8 cellular contexts compared by ENCODE assay signal in genomic region chr2:95122197-95122551, GRCh38. TPM values are rescaled to one million over a fixed set of nuclear protein-coding genes. Genes with fewer than 3 reads are reported as not detected.
DNase-seq lines count a peak whose midpoint lies in the region; ATAC-seq and TF ChIP-seq lines count a peak whose summit lies in the region.

No MANE protein-coding gene starts in this region.

- intact Hi-C loops in CD14-positive monocyte (cut with micrococcal nuclease): loop anchor here (2.0 to 5.0 kb wide), 2 partner anchors 43 to 45 kb away; partner anchors contain the start of gene ZNF2 (in 2 of the 2)

- WGBS in endodermal cell (ENCODE audit: insufficient coverage in 1 of 2, insufficient read length in 1 of 2), 2 experiments: 32 to 38% methylated on average over 3 to 5 of the region's 5 CpGs

- DNase-seq in CD14-positive monocyte (ENCODE audit: low spot score) (no peak), endodermal cell (no peak), osteoblast (ENCODE audit: insufficient read length, low spot score, missing footprints) (no peak), NCI-H2081 (lab: John Stamatoyannopoulos, UW) (no peak), AG20443 (ENCODE audit: low spot score) (no peak)
- DNase-seq in stimulated activated CD4-positive, alpha-beta T cell treated with anti-CD3 and anti-CD28 coated beads, Interleukin-2, amount 100 ng/mL, for 24 hours: no peak

- H3F3A ChIP-seq in Loucy (ENCODE audit: low read depth): no peaks in the 10 kb centered on the region

- H3K27me3 ChIP-seq in Loucy (ENCODE audit: insufficient read depth, low read length, poor library complexity, severe bottlenecking) (no peaks in the 10 kb centered on the region), endodermal cell (ENCODE audit: control insufficient read depth, insufficient read depth, low read length, poor library complexity, severe bottlenecking) (no peaks in the 10 kb centered on the region), osteoblast (ENCODE audit: insufficient read depth, low read length) (no peaks in the 10 kb centered on the region)

- H3K4me3 Mint-ChIP-seq in CD14-positive monocyte (peak overlapping the region; percentile 94 to 97), endodermal cell (peak overlapping the region; percentile 95)

- H3K27ac Mint-ChIP-seq in CD14-positive monocyte (peak overlapping the region in 5 of 7 donors; percentile 51 to 95 (median 85)), endodermal cell (peak overlapping the region; percentile 88)

- H3K9me3 ChIP-seq in Loucy (ENCODE audit: insufficient read depth, low read depth, low read length): no peaks in the 10 kb centered on the region
- H3K9me3 ChIP-seq in endodermal cell (ENCODE audit: control insufficient read depth, low read length): no peaks in the 10 kb centered on the region
- no peaks in the 10 kb centered on the region for H3K9me3 ChIP-seq in osteoblast (ENCODE audit: low read depth, low read length)

- peak overlapping the region; percentile 73 for H3K9ac ChIP-seq in Loucy (ENCODE audit: low read depth, low read length, poor library complexity, severe bottlenecking)
- peak overlapping the region; percentile 86 for H3K9ac ChIP-seq in endodermal cell (ENCODE audit: extremely low read depth, low read length, poor library complexity, severe bottlenecking)

- no peaks in the 10 kb centered on the region for H3K9me2 ChIP-seq in Loucy (replicated peaks; ENCODE audit: low read depth, low read length)

- H3K4me1 Mint-ChIP-seq in CD14-positive monocyte (peaks cover 41% of the 10 kb centered on the region), endodermal cell (peaks cover 10% of the 10 kb centered on the region)

- H3K27me3 Mint-ChIP-seq in CD14-positive monocyte (ENCODE audit: low read depth in 3 of 3) (peaks cover 2 to 4% (median 3%) of the 10 kb centered on the region in 3 donors), endodermal cell (ENCODE audit: insufficient read depth) (peaks cover 7% of the 10 kb centered on the region)

- H3K4me3 ChIP-seq in Loucy (ENCODE audit: low read length, poor library complexity, severe bottlenecking) (peak overlapping the region; percentile 96), endodermal cell (ENCODE audit: low read length) (peak overlapping the region; percentile 95), osteoblast (ENCODE audit: insufficient read depth, low read length) (peak overlapping the region; percentile 96)

- H4K20me1 ChIP-seq in Loucy (ENCODE audit: insufficient read depth, low read length, poor library complexity, severe bottlenecking) (peaks cover 26% of the 10 kb centered on the region), osteoblast (ENCODE audit: insufficient read depth, low read length) (peaks cover 20% of the 10 kb centered on the region)

- H2AFZ ChIP-seq in Loucy (ENCODE audit: low read length) (peak overlapping the region; percentile 84), osteoblast (ENCODE audit: low read length) (peak overlapping the region; percentile 96)

- H3K36me3 ChIP-seq in Loucy (ENCODE audit: insufficient read depth, low read length) (0 out of 2 replicates have a peak, but pooled peaks cover 2% of the 10 kb centered on the region), endodermal cell (ENCODE audit: control insufficient read depth, insufficient read depth, low read length) (peaks cover 4% of the 10 kb centered on the region), osteoblast (ENCODE audit: insufficient read depth, low read length) (no peaks in the 10 kb centered on the region)

- TF ChIP-seq CTCF in CD14-positive monocyte (IDR thresholded peaks at IDR 0.05): no peak
- no peak for TF ChIP-seq CTCF in Loucy (conservative IDR thresholded peaks at IDR 0.05; ENCODE audit: low read length)
- no peak for TF ChIP-seq CTCF in endodermal cell (conservative IDR thresholded peaks at IDR 0.05)
- TF ChIP-seq CTCF in osteoblast (IDR thresholded peaks at IDR 0.05; ENCODE audit: extremely low read depth, low read depth, low read length): no peak

- H3K36me3 Mint-ChIP-seq in CD14-positive monocyte (peaks cover 9 to 10% of the 10 kb centered on the region in 2 donors), endodermal cell (ENCODE audit: low read depth) (peaks cover 17% of the 10 kb centered on the region)

- H3K9me3 Mint-ChIP-seq in CD14-positive monocyte (peaks cover 0 to 10% (median 2%) of the 10 kb centered on the region in 7 donors), endodermal cell (no peaks in the 10 kb centered on the region)

- H3K27ac ChIP-seq in endodermal cell (ENCODE audit: low read depth, low read length) (peak overlapping the region; percentile 97), osteoblast (ENCODE audit: low read depth, low read length) (no peak overlapping the region)

- H3K79me2 ChIP-seq in Loucy (ENCODE audit: insufficient read depth, low read length) (peaks cover 36% of the 10 kb centered on the region), osteoblast (ENCODE audit: insufficient read depth, low read length) (peaks cover 40% of the 10 kb centered on the region)

- H3K4me1 ChIP-seq in Loucy (ENCODE audit: insufficient read depth, low read length, poor library complexity, severe bottlenecking) (peaks cover 36% of the 10 kb centered on the region), endodermal cell (ENCODE audit: control insufficient read depth, insufficient read depth, low read length) (no peaks in the 10 kb centered on the region), osteoblast (ENCODE audit: insufficient read depth, low read length) (peaks cover 5% of the 10 kb centered on the region)

- H3K4me2 ChIP-seq in Loucy (ENCODE audit: low read depth, low read length, poor library complexity, severe bottlenecking): peak overlapping the region; percentile 75
- peak overlapping the region; percentile 77 for H3K4me2 ChIP-seq in osteoblast (ENCODE audit: insufficient read depth, low read length)

- ATAC-seq in GM21526 (IDR thresholded peaks at IDR 0.05; ENCODE audit: low FRiP score, unreplicated experiment): peak; percentile 1

RNA-seq across cellular contexts. Expression of gene MRPS5, which starts 0.6 kb away (rescaled TPM):
- polyA plus RNA-seq in CD14-positive monocyte: 10 to 100 TPM; 30.9 to 35.2 TPM
- total RNA-seq in endodermal cell (10 to 100 TPM; 57.9 to 59.0 TPM), osteoblast (27.1 and 29.2 TPM in 2 replicates)
- polyA plus RNA-seq in endodermal cell (2013, experiment 1 of 2): 72.0 TPM
- 61.4 TPM for polyA plus RNA-seq in endodermal cell (2013, experiment 2 of 2)

RNA-seq across cellular contexts. Expression of gene ZNF514, which starts 37.5 kb away (rescaled TPM):
- polyA plus RNA-seq in CD14-positive monocyte: 1 to 10 TPM; 2.8 to 5.7 TPM
- 10 to 100 TPM; 27.8 to 37.1 TPM for total RNA-seq in endodermal cell
- polyA plus RNA-seq in endodermal cell (2013, experiment 1 of 2): 19.8 TPM
- 19.8 TPM for polyA plus RNA-seq in endodermal cell (2013, experiment 2 of 2)
- total RNA-seq in osteoblast: 14.5 and 15.6 TPM in 2 replicates

RNA-seq across cellular contexts. Expression of gene ZNF2, which starts 43.4 kb away (rescaled TPM):
- under 1 TPM; 0.59 to 0.89 TPM for polyA plus RNA-seq in CD14-positive monocyte
- total RNA-seq in endodermal cell: 1 to 10 TPM; 2.9 to 4.1 TPM
- 5.9 TPM for polyA plus RNA-seq in endodermal cell (2013, experiment 1 of 2)
- 5.5 TPM for polyA plus RNA-seq in endodermal cell (2013, experiment 2 of 2)
- total RNA-seq in osteoblast: 10.9 TPM in 2 replicates
